Comparison of ENCODE assay signal across 28 cellular contexts in the genomic region with DNA sequence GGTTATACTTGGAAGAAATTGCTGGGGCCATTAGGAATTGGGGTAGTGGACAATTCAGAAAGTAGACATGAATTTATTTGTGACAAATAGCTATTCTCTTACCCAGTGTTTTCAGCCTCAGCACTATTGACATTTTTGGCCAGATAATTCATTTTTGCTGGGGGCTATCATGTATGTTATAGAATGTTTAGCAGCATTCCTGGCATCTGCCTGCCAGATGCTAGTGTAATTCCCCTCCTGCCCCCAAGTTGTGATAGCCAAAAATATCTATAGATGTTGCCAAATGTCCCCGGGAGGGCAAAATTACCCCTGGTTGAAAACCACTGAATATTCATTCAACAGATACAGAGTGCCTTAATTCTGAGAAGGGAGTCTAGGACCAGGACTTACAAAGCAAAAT.
"Had no signal": no experiment of that assay in that cellular context is flagged by ENCODE, and none has a peak within 500 bp of the region (broad histone marks: within the 10 kb centered on the region; RNA-seq: fewer than 3 reads in every experiment).

No MANE protein-coding gene starts in this region.

- H3K4me1 ChIP-seq: breast epithelium had no signal

- H3K27me3 ChIP-seq: adrenal gland, breast epithelium, cardiac muscle cell, dorsolateral prefrontal cortex had no signal

- ATAC-seq: activated CD4-positive, CD25-positive, alpha-beta regulatory T cell treated with anti-CD3 and anti-CD28 coated beads, Interleukin-2, amount 50 U/mL, for 24 hours; activated CD8-positive, alpha-beta memory T cell treated with anti-CD3 and anti-CD28 coated beads, Interleukin-2, amount 10 ng/mL, durations not matched to agents 7 days and 5 days; activated CD8-positive, alpha-beta T cell treated with anti-CD3 and anti-CD28 coated beads for 36 hours; activated naive CD8-positive, alpha-beta T cell treated with anti-CD3 and anti-CD28 coated beads, Interleukin-2, amount 50 U/mL, for 24 hours; esophagus mucosa had no signal

- H3K27ac ChIP-seq: adrenal gland, breast epithelium, cardiac muscle cell, coronary artery, dorsolateral prefrontal cortex, WERI-Rb-1 had no signal

- DNase-seq: activated B cell treated with CpG ODN at 0.5 μM for 24 hours; activated CD4-positive, alpha-beta T cell treated with anti-CD3 and anti-CD28 coated beads for 48 hours; activated CD4-positive, alpha-beta T cell treated with anti-CD3 and anti-CD28 coated beads, Interleukin-2, amount 50 U/mL, for 1 hour; activated CD4-positive, alpha-beta T cell treated with anti-CD3 and anti-CD28 coated beads, Interleukin-2, amount 50 U/mL, for 48 hours; activated CD8-positive, alpha-beta memory T cell treated with anti-CD3 and anti-CD28 coated beads, Interleukin-2, amount 10 ng/mL, durations not matched to agents 7 days and 5 days; activated CD8-positive, alpha-beta memory T cell treated with anti-CD3 and anti-CD28 coated beads, Interleukin-2, amount 50 U/mL, for 4 hours; activated CD8-positive, alpha-beta T cell treated with anti-CD3 and anti-CD28 coated beads for 36 hours; activated effector memory CD4-positive, alpha-beta T cell treated with anti-CD3 and anti-CD28 coated beads, Interleukin-2, amount 50 U/mL, for 16 hours; activated naive CD4-positive, alpha-beta T cell treated with anti-CD3 and anti-CD28 coated beads for 36 hours; activated naive CD8-positive, alpha-beta T cell treated with anti-CD3 and anti-CD28 coated beads for 36 hours; activated naive CD8-positive, alpha-beta T cell treated with anti-CD3 and anti-CD28 coated beads, Interleukin-2, amount 50 U/mL, for 24 hours; activated T-cell treated with anti-CD3 and anti-CD28 coated beads, Interleukin-2, amount 50 U/mL, for 1 hour; activated T-cell treated with anti-CD3 and anti-CD28 coated beads, Interleukin-2, amount 50 U/mL, for 48 hours; adrenal gland; amygdala; aorta; dorsolateral prefrontal cortex; effector memory CD4-positive, alpha-beta T cell; endodermal cell; head of caudate nucleus; hypothalamus; T1000; WERI-Rb-1 had no signal

- H3K9me3 ChIP-seq: adrenal gland, breast epithelium had no signal

- H3K4me3 ChIP-seq: adrenal gland, breast epithelium, cardiac muscle cell, coronary artery, dorsolateral prefrontal cortex had no signal

- H3K36me3 ChIP-seq: adrenal gland, breast epithelium, cardiac muscle cell, WERI-Rb-1 had no signal
